Comparison of ENCODE assay signal across 13 cellular contexts in genomic region chr4:84324303-84324702, GRCh38.
DNase-seq lines count a peak whose midpoint lies in the region; ATAC-seq and TF ChIP-seq lines count a peak whose summit lies in the region.
"Had no signal": no experiment of that assay in that cellular context is flagged by ENCODE, and none has a peak within 500 bp of the region (broad histone marks: within the 10 kb centered on the region; RNA-seq: fewer than 3 reads in every experiment).

No MANE protein-coding gene starts in this region.

- H4K5ac ChIP-seq in H9 (ENCODE audit: insufficient read length, low read depth, low read length) = no peak overlapping the region

- DNase-seq in H9 = no peak
- peak; percentile 90 for DNase-seq in SK-N-DZ (ENCODE audit: low spot score)
- no peak for DNase-seq in progenitor cell of endocrine pancreas (ENCODE audit: low spot score, unreplicated experiment)
- DNase-seq in DMS153 (lab: John Stamatoyannopoulos, UW) = no peak
- DNase-seq in GM03348 (ENCODE audit: low spot score) = no peak
- DNase-seq: DMS79 treated with DMSO at 0.1 percent for 48 hours, KBM-7, NCI-H2081, T-cell had no signal

- no peak for TF ChIP-seq CTCF in H9 (conservative IDR thresholded peaks at IDR 0.05)
- no peak for TF ChIP-seq CTCF in progenitor cell of endocrine pancreas (IDR thresholded peaks at IDR 0.05; ENCODE audit: unreplicated experiment)

- no peak overlapping the region for H2BK15ac ChIP-seq in H9 (ENCODE audit: low read depth, low read length)

- no peak overlapping the region for H2BK12ac ChIP-seq in H9 (ENCODE audit: insufficient read length, low read depth, low read length)

- peaks cover 44 to 45% of the 10 kb centered on the region in 2 experiments for H3K4me1 Mint-ChIP-seq in H9
- H3K4me1 Mint-ChIP-seq in progenitor cell of endocrine pancreas (ENCODE audit: low read depth) = peaks cover 26% of the 10 kb centered on the region
- H3K4me1 Mint-ChIP-seq: T-cell had no signal

- H3K56ac ChIP-seq in H9 (ENCODE audit: insufficient read length, low read depth, low read length) = no peak overlapping the region

- no peaks in the 10 kb centered on the region; a peak in 1 of 5 replicates for H3K9me3 Mint-ChIP-seq in H9
- H3K9me3 Mint-ChIP-seq in progenitor cell of endocrine pancreas (ENCODE audit: low read depth) = peaks cover 3% of the 10 kb centered on the region

- no peak overlapping the region for H2BK5ac ChIP-seq in H9 (ENCODE audit: insufficient read length, low read length)

- no peak overlapping the region for H2BK120ac ChIP-seq in H9 (ENCODE audit: low read depth, low read length, poor library complexity, severe bottlenecking)

- H3K4ac ChIP-seq in H9 (ENCODE audit: low read depth, low read length) = no peak overlapping the region

- H3K14ac ChIP-seq in H9 (ENCODE audit: insufficient read depth, low read length) = no peak overlapping the region

- H3K9ac ChIP-seq in H9 (ENCODE audit: extremely low read depth, insufficient read length, low read length) = no peak overlapping the region
- H3K9ac ChIP-seq in iPS-18a (ENCODE audit: low read length) = no peak overlapping the region

- H4K91ac ChIP-seq in H9 (ENCODE audit: insufficient read length, low read depth, low read length) = no peak overlapping the region

- no peak overlapping the region for H2BK20ac ChIP-seq in H9 (ENCODE audit: low read depth, low read length, poor library complexity, severe bottlenecking)

- no peak overlapping the region for H3K23ac ChIP-seq in H9 (ENCODE audit: insufficient read length, low read depth, low read length)

- no peaks in the 10 kb centered on the region for H3K79me2 ChIP-seq in H9 (ENCODE audit: insufficient read depth, low read length)

- H3K4me1 ChIP-seq in H9 (ENCODE audit: insufficient read depth, low read length) = peaks cover 3% of the 10 kb centered on the region; the same call in 1 of the 2 replicates
- H3K4me1 ChIP-seq in iPS-18a (ENCODE audit: control insufficient read depth, low read depth, low read length) = peaks cover 28% of the 10 kb centered on the region

- no peaks in the 10 kb centered on the region for H3K23me2 ChIP-seq in H9 (ENCODE audit: insufficient read length, low read depth, low read length, poor library complexity, severe bottlenecking)

- H3K27ac ChIP-seq in H9 (ENCODE audit: insufficient read length, low read depth, low read length) (no peak overlapping the region), iPS-18a (ENCODE audit: low read length) (no peak overlapping the region)

- H3K27ac Mint-ChIP-seq in H9 (peak overlapping the region in 1 of 3 experiments; percentile 38; a peak in 2 of 7 replicates), progenitor cell of endocrine pancreas (peak overlapping the region; percentile 21)
- H3K27ac Mint-ChIP-seq: T-cell had no signal

- H4K20me1 ChIP-seq in H9 (ENCODE audit: control insufficient read depth, insufficient read depth, insufficient read length) = no peaks in the 10 kb centered on the region

- H3K4me3 Mint-ChIP-seq in H9 = peak overlapping the region; percentile 7 to 25; a peak in 3 of 5 replicates
- no peak overlapping the region for H3K4me3 Mint-ChIP-seq in progenitor cell of endocrine pancreas (ENCODE audit: low read depth)
- H3K4me3 Mint-ChIP-seq: T-cell had no signal

- peaks cover under 1% of the 10 kb centered on the region; the same call in 1 of the 2 replicates for H3K27me3 Mint-ChIP-seq in H9 (ENCODE audit: low read depth)
- H3K27me3 Mint-ChIP-seq in progenitor cell of endocrine pancreas = no peaks in the 10 kb centered on the region

- H3K36me3 Mint-ChIP-seq in H9 (ENCODE audit: insufficient read depth in 1 of 3, low read depth in 3 of 3) (0 out of 7 replicates have a peak, but pooled peaks cover 0 to 6% (median 0%) of the 10 kb centered on the region in 3 experiments), progenitor cell of endocrine pancreas (ENCODE audit: insufficient read depth) (no peaks in the 10 kb centered on the region)
- H3K36me3 Mint-ChIP-seq: T-cell had no signal

- no peaks in the 10 kb centered on the region for H3K9me3 ChIP-seq in H9 (ENCODE audit: control insufficient read depth, low read depth, low read length)
- no peaks in the 10 kb centered on the region for H3K9me3 ChIP-seq in iPS-18a (ENCODE audit: control insufficient read depth, low read depth, low read length)

- no peaks in the 10 kb centered on the region for H3K36me3 ChIP-seq in iPS-18a (ENCODE audit: control insufficient read depth, low read depth, low read length)

- no CpG with 5 or more reads among the region's 1 CpG for WGBS in H9 (ENCODE audit: extremely low coverage, insufficient read length, low lambda C conversion rate)

- no peak overlapping the region for H3T11ph ChIP-seq in H9 (ENCODE audit: low read length)

- ATAC-seq in GM21528 (IDR thresholded peaks at IDR 0.05; ENCODE audit: low FRiP score, unreplicated experiment) = no peak
- ATAC-seq: HCT116, Panc1, T-cell had no signal

- H2AFZ ChIP-seq in H9 (ENCODE audit: low read length) = no peak overlapping the region

- no peaks in the 10 kb centered on the region for H3K79me1 ChIP-seq in H9 (ENCODE audit: insufficient read depth, low read depth, low read length, poor library complexity, severe bottlenecking)

- no peak overlapping the region for H4K8ac ChIP-seq in H9 (replicated peaks; ENCODE audit: insufficient read length, low read depth, low read length)

- no peak overlapping the region for H3K18ac ChIP-seq in H9 (ENCODE audit: insufficient read length, low read depth, low read length)

- no peak overlapping the region for H3K4me2 ChIP-seq in H9 (ENCODE audit: insufficient read depth, insufficient read length, low read length)

- H3K4me3 ChIP-seq in iPS-18a (ENCODE audit: low read length) = peak overlapping the region; percentile 26

- H2AK5ac ChIP-seq in H9 (ENCODE audit: insufficient read length, low read length) = no peak overlapping the region

- H3K27me3 ChIP-seq in H9 (ENCODE audit: insufficient read depth, low read length) (no peaks in the 10 kb centered on the region), iPS-18a (ENCODE audit: control insufficient read depth, insufficient read depth, low read length) (no peaks in the 10 kb centered on the region)
